In the genomic region with DNA sequence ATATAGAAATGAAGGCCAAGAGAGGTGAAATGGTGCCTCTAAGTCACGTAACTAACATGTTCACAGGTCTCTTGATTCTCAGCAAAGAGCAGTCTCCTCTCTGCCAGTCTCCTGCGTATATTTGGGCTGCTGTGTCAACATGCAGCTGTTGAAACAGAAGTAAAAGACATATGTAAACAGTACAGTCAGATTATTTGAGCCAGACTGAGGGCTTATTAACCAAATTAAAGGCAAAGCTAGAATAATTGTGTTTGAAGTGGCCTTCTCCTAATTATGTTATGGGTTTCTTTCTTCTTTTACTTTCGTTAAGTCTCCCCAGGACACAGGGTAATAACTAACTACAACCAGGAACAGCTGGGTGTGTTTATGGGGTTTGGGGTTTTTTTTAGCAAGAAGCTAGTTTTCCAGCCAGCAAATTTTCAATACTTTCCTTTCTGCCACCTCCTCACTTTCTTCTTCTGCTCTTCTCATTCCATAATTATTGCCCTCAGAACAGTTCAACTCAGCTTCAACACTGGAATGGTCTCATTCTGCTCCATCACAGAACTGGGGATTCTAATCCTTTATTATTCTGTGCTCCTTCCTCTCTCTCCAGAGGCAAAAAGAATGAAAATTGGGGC, we compare ENCODE assay signal across 1 cellular context.
A peak's percentile ranks its signal among the peaks of the same experiment; 100 is the strongest.
TF ChIP-seq lines count a peak whose summit lies in the region.

No MANE protein-coding gene starts in this region.

TF ChIP-seq in HEK293, 187 proteins besides CTCF, POLR2A, EP300 and RAD21 (continued from another document):
- TF ChIP-seq, protein P1, sequence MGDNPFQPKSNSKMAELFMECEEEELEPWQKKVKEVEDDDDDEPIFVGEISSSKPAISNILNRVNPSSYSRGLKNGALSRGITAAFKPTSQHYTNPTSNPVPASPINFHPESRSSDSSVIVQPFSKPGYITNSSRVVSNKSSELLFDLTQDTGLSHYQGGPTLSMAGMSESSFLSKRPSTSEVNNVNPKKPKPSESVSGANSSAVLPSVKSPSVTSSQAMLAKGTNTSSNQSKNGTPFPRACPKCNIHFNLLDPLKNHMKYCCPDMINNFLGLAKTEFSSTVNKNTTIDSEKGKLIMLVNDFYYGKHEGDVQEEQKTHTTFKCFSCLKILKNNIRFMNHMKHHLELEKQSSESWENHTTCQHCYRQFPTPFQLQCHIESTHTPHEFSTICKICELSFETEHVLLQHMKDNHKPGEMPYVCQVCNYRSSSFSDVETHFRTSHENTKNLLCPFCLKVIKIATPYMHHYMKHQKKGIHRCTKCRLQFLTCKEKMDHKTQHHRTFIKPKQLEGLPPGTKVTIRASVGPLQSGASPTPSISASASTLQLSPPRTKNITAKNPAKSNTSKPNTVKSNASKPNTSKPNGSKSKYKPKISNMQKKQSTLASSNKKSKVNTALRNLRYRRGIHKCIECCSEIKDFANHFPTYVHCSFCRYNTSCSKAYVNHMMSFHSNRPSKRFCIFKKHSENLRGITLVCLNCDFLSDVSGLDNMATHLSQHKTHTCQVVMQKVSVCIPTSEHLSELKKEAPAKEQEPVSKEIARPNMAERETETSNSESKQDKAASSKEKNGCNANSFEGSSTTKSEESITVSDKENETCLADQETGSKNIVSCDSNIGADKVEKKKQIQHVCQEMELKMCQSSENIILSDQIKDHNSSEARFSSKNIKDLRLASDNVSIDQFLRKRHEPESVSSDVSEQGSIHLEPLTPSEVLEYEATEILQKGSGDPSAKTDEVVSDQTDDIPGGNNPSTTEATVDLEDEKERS (tag by site-specific recombination; IDR thresholded peaks at IDR 0.05), result no peak
- TF ChIP-seq, protein P2, sequence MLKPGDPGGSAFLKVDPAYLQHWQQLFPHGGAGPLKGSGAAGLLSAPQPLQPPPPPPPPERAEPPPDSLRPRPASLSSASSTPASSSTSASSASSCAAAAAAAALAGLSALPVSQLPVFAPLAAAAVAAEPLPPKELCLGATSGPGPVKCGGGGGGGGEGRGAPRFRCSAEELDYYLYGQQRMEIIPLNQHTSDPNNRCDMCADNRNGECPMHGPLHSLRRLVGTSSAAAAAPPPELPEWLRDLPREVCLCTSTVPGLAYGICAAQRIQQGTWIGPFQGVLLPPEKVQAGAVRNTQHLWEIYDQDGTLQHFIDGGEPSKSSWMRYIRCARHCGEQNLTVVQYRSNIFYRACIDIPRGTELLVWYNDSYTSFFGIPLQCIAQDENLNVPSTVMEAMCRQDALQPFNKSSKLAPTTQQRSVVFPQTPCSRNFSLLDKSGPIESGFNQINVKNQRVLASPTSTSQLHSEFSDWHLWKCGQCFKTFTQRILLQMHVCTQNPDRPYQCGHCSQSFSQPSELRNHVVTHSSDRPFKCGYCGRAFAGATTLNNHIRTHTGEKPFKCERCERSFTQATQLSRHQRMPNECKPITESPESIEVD (tag by site-specific recombination; IDR thresholded peaks at IDR 0.05), result peak; percentile 90
- TF ChIP-seq ZNF670 (tag by site-specific recombination; IDR thresholded peaks at IDR 0.05; ENCODE audit: low read depth) (no peak), ZNF184 (tag by site-specific recombination; IDR thresholded peaks at IDR 0.05) (no peak), ZNF335 (tag by site-specific recombination; conservative IDR thresholded peaks at IDR 0.05) (0 out of 2 replicates have a peak, but pooled peaks have one; percentile 40), ZNF561 (tag by site-specific recombination; IDR thresholded peaks at IDR 0.05; ENCODE audit: borderline replicate concordance) (no peak), ZNF677 (tag by site-specific recombination; IDR thresholded peaks at IDR 0.05) (no peak)
- TF ChIP-seq, protein P3, sequence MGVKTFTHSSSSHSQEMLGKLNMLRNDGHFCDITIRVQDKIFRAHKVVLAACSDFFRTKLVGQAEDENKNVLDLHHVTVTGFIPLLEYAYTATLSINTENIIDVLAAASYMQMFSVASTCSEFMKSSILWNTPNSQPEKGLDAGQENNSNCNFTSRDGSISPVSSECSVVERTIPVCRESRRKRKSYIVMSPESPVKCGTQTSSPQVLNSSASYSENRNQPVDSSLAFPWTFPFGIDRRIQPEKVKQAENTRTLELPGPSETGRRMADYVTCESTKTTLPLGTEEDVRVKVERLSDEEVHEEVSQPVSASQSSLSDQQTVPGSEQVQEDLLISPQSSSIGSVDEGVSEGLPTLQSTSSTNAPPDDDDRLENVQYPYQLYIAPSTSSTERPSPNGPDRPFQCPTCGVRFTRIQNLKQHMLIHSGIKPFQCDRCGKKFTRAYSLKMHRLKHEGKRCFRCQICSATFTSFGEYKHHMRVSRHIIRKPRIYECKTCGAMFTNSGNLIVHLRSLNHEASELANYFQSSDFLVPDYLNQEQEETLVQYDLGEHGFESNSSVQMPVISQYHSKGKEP (tag by site-specific recombination; IDR thresholded peaks at IDR 0.05), result peak; percentile 30; the same call in 1 of the 2 replicates
